ENCODE assay signal across 1 cellular context in the genomic region with DNA sequence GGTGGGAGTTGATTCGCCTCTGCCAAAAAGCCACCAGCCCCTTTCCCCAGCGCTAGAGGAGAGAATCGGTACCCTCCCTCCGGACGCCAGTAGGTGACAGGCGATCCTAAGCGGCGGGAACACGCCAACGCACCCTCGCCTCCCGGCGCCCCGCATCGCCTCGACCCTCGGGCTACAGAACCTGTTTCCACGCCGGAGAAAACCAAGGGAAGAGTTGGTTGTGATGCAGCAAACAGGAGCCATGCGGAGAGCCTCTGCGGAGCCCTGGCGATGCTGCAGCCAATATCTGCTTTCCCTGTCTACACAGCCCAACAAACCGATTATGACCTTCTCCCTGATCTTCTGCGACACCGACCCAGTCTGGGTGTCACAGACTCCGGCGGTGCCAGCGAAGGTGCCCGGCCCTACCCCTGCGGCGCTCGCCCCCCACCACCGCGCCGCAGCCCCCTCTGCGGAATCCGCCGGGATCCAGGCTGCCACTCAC.
TF ChIP-seq lines count a peak whose summit lies in the region.

No MANE protein-coding gene starts in this region.

TF ChIP-seq in SK-N-SH treated with all-trans-retinoic acid at 6 μM for 48 hours, 23 proteins besides CTCF, POLR2A, EP300 and RAD21 (continued from another document):
- TF ChIP-seq, protein P1, sequence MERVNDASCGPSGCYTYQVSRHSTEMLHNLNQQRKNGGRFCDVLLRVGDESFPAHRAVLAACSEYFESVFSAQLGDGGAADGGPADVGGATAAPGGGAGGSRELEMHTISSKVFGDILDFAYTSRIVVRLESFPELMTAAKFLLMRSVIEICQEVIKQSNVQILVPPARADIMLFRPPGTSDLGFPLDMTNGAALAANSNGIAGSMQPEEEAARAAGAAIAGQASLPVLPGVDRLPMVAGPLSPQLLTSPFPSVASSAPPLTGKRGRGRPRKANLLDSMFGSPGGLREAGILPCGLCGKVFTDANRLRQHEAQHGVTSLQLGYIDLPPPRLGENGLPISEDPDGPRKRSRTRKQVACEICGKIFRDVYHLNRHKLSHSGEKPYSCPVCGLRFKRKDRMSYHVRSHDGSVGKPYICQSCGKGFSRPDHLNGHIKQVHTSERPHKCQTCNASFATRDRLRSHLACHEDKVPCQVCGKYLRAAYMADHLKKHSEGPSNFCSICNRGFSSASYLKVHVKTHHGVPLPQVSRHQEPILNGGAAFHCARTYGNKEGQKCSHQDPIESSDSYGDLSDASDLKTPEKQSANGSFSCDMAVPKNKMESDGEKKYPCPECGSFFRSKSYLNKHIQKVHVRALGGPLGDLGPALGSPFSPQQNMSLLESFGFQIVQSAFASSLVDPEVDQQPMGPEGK (CRISPR knock-in tag; IDR thresholded peaks at IDR 0.05; ENCODE audit: borderline replicate concordance) = no peak
- no peak for TF ChIP-seq RARB (CRISPR knock-in tag; IDR thresholded peaks at IDR 0.05)
- TF ChIP-seq ZNF565 (CRISPR knock-in tag; conservative IDR thresholded peaks at IDR 0.05; ENCODE audit: low read depth) = no peak
- TF ChIP-seq CSRNP3 (CRISPR knock-in tag; IDR thresholded peaks at IDR 0.05) = no peak
- no peak for TF ChIP-seq ISL1 (CRISPR knock-in tag; IDR thresholded peaks at IDR 0.05)
- TF ChIP-seq TCF4 (CRISPR knock-in tag; IDR thresholded peaks at IDR 0.05; ENCODE audit: borderline replicate concordance) = no peak
- no peak for TF ChIP-seq CSDC2 (CRISPR knock-in tag; IDR thresholded peaks at IDR 0.05)
- TF ChIP-seq BACH2 (CRISPR knock-in tag; IDR thresholded peaks at IDR 0.05; ENCODE audit: borderline replicate concordance) = no peak
